Comparison of ENCODE assay signal across 15 cellular contexts in the genomic region with DNA sequence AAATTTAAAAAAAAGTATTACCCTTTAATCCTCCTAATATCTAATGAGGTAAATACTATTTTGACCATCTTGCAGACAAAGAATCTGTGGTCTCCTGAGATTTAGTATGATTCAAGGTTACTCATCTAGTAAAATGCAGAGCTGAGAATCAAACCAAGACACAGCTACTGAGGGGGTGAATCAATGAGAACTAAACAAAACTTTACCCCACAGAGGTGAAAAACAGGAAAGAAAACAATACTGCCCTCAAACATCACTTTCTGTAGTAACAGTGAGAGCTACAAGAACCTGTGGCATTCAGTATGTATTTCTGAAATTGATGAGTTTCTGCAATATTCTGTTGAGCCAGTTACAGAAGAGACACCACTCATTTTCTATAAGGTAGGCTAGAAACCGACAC.
DNase-seq lines count a peak whose midpoint lies in the region; ATAC-seq and TF ChIP-seq lines count a peak whose summit lies in the region.
"Had no signal": no experiment of that assay in that cellular context is flagged by ENCODE, and none has a peak within 500 bp of the region (broad histone marks: within the 10 kb centered on the region; RNA-seq: fewer than 3 reads in every experiment).

No MANE protein-coding gene starts in this region.

- intact Hi-C loops in natural killer cell (cut with micrococcal nuclease) (loop anchor here (5.0 kb wide), 1 partner anchor 126 kb away; no protein-coding TSS in a partner anchor), upper lobe of right lung (cut with DNase I) (no loop called here)

- ATAC-seq in natural killer cell = peak in 1 of 3 donors; percentile 4
- ATAC-seq in upper lobe of right lung = no peak
- ATAC-seq in GM18502 (IDR thresholded peaks at IDR 0.05; ENCODE audit: poor library complexity, unreplicated experiment) = no peak

- in situ Hi-C loops in astrocyte of the spinal cord (cut with HindIII; ENCODE audit: low sequenced_read_pairs) = no loop called here

- peaks cover 0 to 29% of the 10 kb centered on the region in 2 experiments; a peak in 2 of 3 replicates for H3K36me3 ChIP-seq in HEK293 (ENCODE audit: control insufficient read depth in 2 of 2, insufficient read depth in 1 of 2, low read length in 2 of 2)
- H3K36me3 ChIP-seq in upper lobe of right lung = peaks cover 65% of the 10 kb centered on the region
- peaks cover 19% of the 10 kb centered on the region for H3K36me3 ChIP-seq in right atrium auricular region
- H3K36me3 ChIP-seq: WERI-Rb-1 had no signal

- H3K27me3 ChIP-seq in upper lobe of right lung (no peaks in the 10 kb centered on the region), right atrium auricular region (no peaks in the 10 kb centered on the region)
- H3K27me3 ChIP-seq: SJCRH30 had no signal

- peaks cover 94 to 98% of the 10 kb centered on the region in 2 donors for H3K4me1 Mint-ChIP-seq in natural killer cell

- POLR2A ChIA-PET in HEK293 (lab: Yijun Ruan, JAX) = interaction anchor here (0.8 kb wide), 1 partner anchor 8 kb away, joined by 4 read pairs; no protein-coding TSS in a partner anchor

- DNase-seq in EH (ENCODE audit: low read depth) (peak; percentile 54), astrocyte of the spinal cord (ENCODE audit: low read depth, low spot score) (peak; percentile 38), natural killer cell (no peak), upper lobe of right lung (no peak), right atrium auricular region (ENCODE audit: low spot score) (no peak)
- DNase-seq: DMS53, midbrain, NCI-H1048, NCI-H524 treated with DMSO at 0.1 percent for 48 hours, SJCRH30, substantia nigra, WERI-Rb-1 had no signal

- H3K9me3 ChIP-seq in HEK293 (ENCODE audit: control insufficient read depth, insufficient read depth, low read depth, low read length) = no peaks in the 10 kb centered on the region
- no peaks in the 10 kb centered on the region for H3K9me3 ChIP-seq in upper lobe of right lung
- H3K9me3 ChIP-seq in right atrium auricular region = no peaks in the 10 kb centered on the region
- H3K9me3 ChIP-seq: SJCRH30 had no signal

- CTCF ChIA-PET in HEK293 (lab: Yijun Ruan, JAX) = interaction anchor here (0.6 kb wide), 1 partner anchor 1265 kb away, joined by 3 read pairs; no protein-coding TSS in a partner anchor

- peak overlapping the region; percentile 75 for H3K4me3 Mint-ChIP-seq in natural killer cell

- H3K27ac ChIP-seq in HEK293 (ENCODE audit: extremely low read depth, low read depth, low read length) (no peak overlapping the region), upper lobe of right lung (no peak overlapping the region), right atrium auricular region (no peak overlapping the region)
- H3K27ac ChIP-seq: SJCRH30, WERI-Rb-1 had no signal

- H3K27ac Mint-ChIP-seq in natural killer cell = peak overlapping the region; percentile 79 to 93
- H3K27ac Mint-ChIP-seq: activated T-helper 2 cell treated with anti-CD3 and anti-CD28 coated beads, Interferon-gamma antibody, Interleukin-2, Interleukin-4, amounts not matched to agents 10 μg/mL and 5 μg/mL and 100 μg/mL, durations not matched to agents 14 hours and 24 hours and 36 hours had no signal

- TF ChIP-seq CTCF in HEK293 (tag by site-specific recombination; IDR thresholded peaks at IDR 0.05) (no peak), astrocyte of the spinal cord (IDR thresholded peaks at IDR 0.05; ENCODE audit: low read depth, low read length) (no peak), natural killer cell (IDR thresholded peaks at IDR 0.05) (no peak), upper lobe of right lung (IDR thresholded peaks at IDR 0.05) (no peak), right atrium auricular region (IDR thresholded peaks at IDR 0.05) (no peak)

- H3K36me3 Mint-ChIP-seq in natural killer cell = peaks cover 8% of the 10 kb centered on the region

- H3K4me1 ChIP-seq in HEK293 (ENCODE audit: control insufficient read depth, insufficient read depth, low read length) (no peaks in the 10 kb centered on the region), upper lobe of right lung (no peaks in the 10 kb centered on the region), right atrium auricular region (peaks cover 0 to 7% of the 10 kb centered on the region in 2 donors)
- H3K4me1 ChIP-seq: SJCRH30 had no signal

- no peaks in the 10 kb centered on the region for H3K9me3 Mint-ChIP-seq in natural killer cell
- H3K9me3 Mint-ChIP-seq: activated T-helper 2 cell treated with anti-CD3 and anti-CD28 coated beads, Interferon-gamma antibody, Interleukin-2, Interleukin-4, amounts not matched to agents 10 μg/mL and 5 μg/mL and 100 μg/mL, durations not matched to agents 14 hours and 24 hours and 36 hours had no signal

- H3K27me3 Mint-ChIP-seq in natural killer cell (ENCODE audit: low read depth in 2 of 2) = no peaks in the 10 kb centered on the region

- H3K4me3 ChIP-seq in HEK293 (ENCODE audit: low read depth, low read length) = no peak overlapping the region
- no peak overlapping the region for H3K4me3 ChIP-seq in astrocyte of the spinal cord (ENCODE audit: low read depth, low read length)
- no peak overlapping the region for H3K4me3 ChIP-seq in upper lobe of right lung
- H3K4me3 ChIP-seq in right atrium auricular region = no peak overlapping the region
- H3K4me3 ChIP-seq: SJCRH30 had no signal

TF ChIP-seq in HEK293, 187 proteins besides CTCF, POLR2A, EP300 and RAD21:
- TF ChIP-seq SCRT2 (tag by site-specific recombination; IDR thresholded peaks at IDR 0.05) = peak; percentile 87
- TF ChIP-seq ZNF670 (tag by site-specific recombination; IDR thresholded peaks at IDR 0.05; ENCODE audit: low read depth) = no peak
- peak; percentile 15; the same call in 1 of the 2 replicates for TF ChIP-seq SCRT1 (tag by site-specific recombination; IDR thresholded peaks at IDR 0.05; ENCODE audit: borderline replicate concordance)
- no peak for TF ChIP-seq KLF8 (tag by site-specific recombination; IDR thresholded peaks at IDR 0.05)
- no peak for TF ChIP-seq ZNF223 (tag by site-specific recombination; IDR thresholded peaks at IDR 0.05)
- TF ChIP-seq, protein P1, sequence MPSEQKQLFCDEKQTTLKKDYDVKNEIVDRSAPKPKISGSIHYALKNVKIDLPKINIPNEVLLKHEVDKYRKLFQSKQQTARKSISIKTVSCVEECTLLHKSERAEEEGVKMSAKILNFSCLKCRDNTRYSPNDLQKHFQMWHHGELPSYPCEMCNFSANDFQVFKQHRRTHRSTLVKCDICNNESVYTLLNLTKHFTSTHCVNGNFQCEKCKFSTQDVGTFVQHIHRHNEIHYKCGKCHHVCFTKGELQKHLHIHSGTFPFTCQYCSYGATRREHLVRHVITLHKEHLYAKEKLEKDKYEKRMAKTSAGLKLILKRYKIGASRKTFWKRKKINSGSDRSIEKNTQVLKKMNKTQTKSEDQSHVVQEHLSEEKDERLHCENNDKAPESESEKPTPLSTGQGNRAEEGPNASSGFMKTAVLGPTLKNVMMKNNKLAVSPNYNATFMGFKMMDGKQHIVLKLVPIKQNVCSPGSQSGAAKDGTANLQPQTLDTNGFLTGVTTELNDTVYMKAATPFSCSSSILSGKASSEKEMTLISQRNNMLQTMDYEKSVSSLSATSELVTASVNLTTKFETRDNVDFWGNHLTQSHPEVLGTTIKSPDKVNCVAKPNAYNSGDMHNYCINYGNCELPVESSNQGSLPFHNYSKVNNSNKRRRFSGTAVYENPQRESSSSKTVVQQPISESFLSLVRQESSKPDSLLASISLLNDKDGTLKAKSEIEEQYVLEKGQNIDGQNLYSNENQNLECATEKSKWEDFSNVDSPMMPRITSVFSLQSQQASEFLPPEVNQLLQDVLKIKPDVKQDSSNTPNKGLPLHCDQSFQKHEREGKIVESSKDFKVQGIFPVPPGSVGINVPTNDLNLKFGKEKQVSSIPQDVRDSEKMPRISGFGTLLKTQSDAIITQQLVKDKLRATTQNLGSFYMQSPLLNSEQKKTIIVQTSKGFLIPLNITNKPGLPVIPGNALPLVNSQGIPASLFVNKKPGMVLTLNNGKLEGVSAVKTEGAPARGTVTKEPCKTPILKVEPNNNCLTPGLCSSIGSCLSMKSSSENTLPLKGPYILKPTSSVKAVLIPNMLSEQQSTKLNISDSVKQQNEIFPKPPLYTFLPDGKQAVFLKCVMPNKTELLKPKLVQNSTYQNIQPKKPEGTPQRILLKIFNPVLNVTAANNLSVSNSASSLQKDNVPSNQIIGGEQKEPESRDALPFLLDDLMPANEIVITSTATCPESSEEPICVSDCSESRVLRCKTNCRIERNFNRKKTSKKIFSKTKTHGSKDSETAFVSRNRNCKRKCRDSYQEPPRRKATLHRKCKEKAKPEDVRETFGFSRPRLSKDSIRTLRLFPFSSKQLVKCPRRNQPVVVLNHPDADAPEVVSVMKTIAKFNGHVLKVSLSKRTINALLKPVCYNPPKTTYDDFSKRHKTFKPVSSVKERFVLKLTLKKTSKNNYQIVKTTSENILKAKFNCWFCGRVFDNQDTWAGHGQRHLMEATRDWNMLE (tag by site-specific recombination; conservative IDR thresholded peaks at IDR 0.05; ENCODE audit: low read depth) = no peak
- no peak for TF ChIP-seq ZNF585B (tag by site-specific recombination; IDR thresholded peaks at IDR 0.05)

Comparison
In these comparisons a context has a peak if more than half of its experiments do, and no peak if none do; other contexts are left out.
1. DNase-seq: peak in EH (single experiment) and astrocyte of the spinal cord (single experiment); none in natural killer cell (single experiment), upper lobe of right lung (single experiment) and right atrium auricular region (single experiment).